8 cellular contexts compared by ENCODE assay signal in the genomic region with DNA sequence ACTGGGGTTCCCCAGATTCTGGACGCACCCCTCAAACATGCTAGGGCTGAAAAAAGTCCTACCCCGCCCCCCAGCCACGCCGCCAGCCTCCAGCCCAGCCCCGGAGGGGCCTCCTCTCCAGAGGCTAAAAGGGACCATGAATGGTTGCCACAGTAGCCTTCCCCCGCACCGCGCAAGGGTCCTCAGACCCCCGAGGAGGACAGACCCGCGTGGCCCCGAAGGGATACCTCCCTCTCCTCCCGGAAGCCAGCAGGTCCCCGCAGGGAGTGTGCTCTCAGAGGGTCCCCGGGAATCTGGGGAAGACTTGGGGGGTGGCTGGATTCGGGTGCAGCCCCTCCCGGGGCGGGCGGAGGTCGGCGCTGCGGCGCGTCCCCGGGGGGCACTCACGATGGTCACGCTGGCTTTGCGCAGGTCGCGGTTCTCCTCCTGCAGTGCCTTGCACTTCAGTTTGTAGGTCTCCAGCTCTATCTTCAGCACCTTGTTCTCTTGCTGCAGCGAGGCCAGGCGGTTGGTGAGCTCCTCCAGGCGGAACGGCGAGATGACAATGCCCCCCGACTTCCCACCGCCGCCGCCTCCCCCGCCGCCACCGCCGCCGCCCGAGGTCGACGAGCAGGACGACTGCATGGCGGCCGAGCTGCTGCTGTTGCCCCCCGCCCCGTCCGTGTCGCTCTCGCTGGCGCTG. TPM values are rescaled to one million over a fixed set of nuclear protein-coding genes. Genes with fewer than 3 reads are reported as not detected.
DNase-seq lines count a peak whose midpoint lies in the region; ATAC-seq and TF ChIP-seq lines count a peak whose summit lies in the region.

No MANE protein-coding gene starts in this region.

- intact Hi-C loops in IMR-90 (cut with micrococcal nuclease), result loop anchor here (1.0 to 5.0 kb wide), 5 partner anchors 29 to 301 kb away; no protein-coding TSS in a partner anchor

- H3K27ac Mint-ChIP-seq in activated naive CD8-positive, alpha-beta T cell treated with anti-CD3 and anti-CD28 coated beads, Interleukin-2, amount 10 ng/mL, durations not matched to agents 7 days and 5 days, result peak overlapping the region; percentile 83

- in situ Hi-C loops in IMR-90 (cut with MboI; ENCODE audit: low sequenced_read_pairs), result no loop called here
- in situ Hi-C loops in ACHN (cut with HindIII; ENCODE audit: low pct_ligation_motif_present, low pct_unique_long_range_greater_than_20kb, low sequenced_read_pairs), result no loop called here

- H3K79me2 ChIP-seq in DND-41 (ENCODE audit: insufficient read depth, low read length), result peaks cover 61% of the 10 kb centered on the region
- peaks cover 50% of the 10 kb centered on the region for H3K79me2 ChIP-seq in smooth muscle cell (ENCODE audit: low read depth)

- H3K36me3 ChIP-seq in DND-41 (ENCODE audit: insufficient read depth, low read length) (peaks cover 4% of the 10 kb centered on the region; the same call in 1 of the 2 replicates), IMR-90 (ENCODE audit: control insufficient read depth, insufficient read depth, low read length) (no peaks in the 10 kb centered on the region), smooth muscle cell (ENCODE audit: low read depth) (no peaks in the 10 kb centered on the region)

- H3K4me1 ChIP-seq in DND-41 (ENCODE audit: insufficient read depth, low read length), result peaks cover 43% of the 10 kb centered on the region
- peaks cover 3% of the 10 kb centered on the region for H3K4me1 ChIP-seq in IMR-90 (ENCODE audit: control insufficient read depth, insufficient read depth, low read length)
- H3K4me1 ChIP-seq in smooth muscle cell (ENCODE audit: low read depth), result peaks cover 35% of the 10 kb centered on the region

- H3K4me3 ChIP-seq in DND-41 (ENCODE audit: low read depth in 1 of 2, low read length in 2 of 2) (peak overlapping the region; percentile 95), IMR-90 (ENCODE audit: insufficient read depth, low read depth, low read length) (peak overlapping the region; percentile 84), iPS-11a (ENCODE audit: low read depth, low read length) (peak overlapping the region; percentile 93), smooth muscle cell (peak overlapping the region; percentile 94)

- 0% methylated on average over 27 of the region's 56 CpGs; no CpG with 5 or more reads in 1 of the 2 experiments for WGBS in IMR-90 (ENCODE audit: extremely low coverage in 2 of 2, insufficient read length in 1 of 2), 2 experiments
- WGBS in smooth muscle cell (ENCODE audit: low lambda C conversion rate), result under 1% methylated on average over 50 of the region's 56 CpGs

- 0 out of 2 replicates have a peak overlapping the region, but pooled peaks have one; percentile 45 for H2AK5ac ChIP-seq in IMR-90 (ENCODE audit: low read depth, low read length)

- H3K79me1 ChIP-seq in IMR-90 (ENCODE audit: low read depth in 1 of 2, low read length in 2 of 2), result peaks cover 16 to 43% of the 10 kb centered on the region in 2 experiments

- CTCF ChIA-PET in IMR-90 (lab: Yijun Ruan, JAX), result interaction anchor here (0.6 to 2.0 kb wide), 12 partner anchors 20 to 142 kb away, joined by 3 to 7 read pairs (median 3); no protein-coding TSS in a partner anchor

- peak overlapping the region; percentile 22 to 75; a peak in 2 of 4 replicates for H4K8ac ChIP-seq in IMR-90 (ENCODE audit: low read depth in 2 of 2, low read length in 2 of 2)

- H3K36me3 Mint-ChIP-seq in activated naive CD8-positive, alpha-beta T cell treated with anti-CD3 and anti-CD28 coated beads, Interleukin-2, amount 10 ng/mL, durations not matched to agents 7 days and 5 days, result peaks cover 11% of the 10 kb centered on the region

- no peaks in the 10 kb centered on the region for H3K27me3 ChIP-seq in DND-41 (ENCODE audit: insufficient read depth, low read length, poor library complexity)
- H3K27me3 ChIP-seq in IMR-90 (ENCODE audit: control insufficient read depth, insufficient read depth, low read length), result no peaks in the 10 kb centered on the region
- H3K27me3 ChIP-seq in smooth muscle cell (ENCODE audit: low read depth), result no peaks in the 10 kb centered on the region

- H2AFZ ChIP-seq in DND-41 (ENCODE audit: low read depth, low read length) (peak overlapping the region; percentile 82), IMR-90 (replicated peaks; ENCODE audit: low read length, poor library complexity) (peak overlapping the region; percentile 88), smooth muscle cell (ENCODE audit: low read depth) (peak overlapping the region; percentile 88)

- H3K27me3 Mint-ChIP-seq in activated naive CD8-positive, alpha-beta T cell treated with anti-CD3 and anti-CD28 coated beads, Interleukin-2, amount 10 ng/mL, durations not matched to agents 7 days and 5 days, result no peaks in the 10 kb centered on the region

- POLR2A ChIA-PET in IMR-90 (lab: Charles Lee; ENCODE audit: unreplicated experiment), result interaction anchor here (0.6 kb wide), 1 partner anchor 290 kb away, joined by 7 read pairs; no protein-coding TSS in a partner anchor
- POLR2A ChIA-PET in activated naive CD8-positive, alpha-beta T cell treated with anti-CD3 and anti-CD28 coated beads, Interleukin-2, amount 10 ng/mL, durations not matched to agents 7 days and 5 days (lab: Charles Lee), result interaction anchor here (0.6 to 2.4 kb wide), 12 partner anchors 11 to 1757 kb away, joined by 3 to 18 read pairs (median 4); no protein-coding TSS in a partner anchor

- H4K91ac ChIP-seq in IMR-90 (ENCODE audit: insufficient read depth, low read depth, low read length), result peak overlapping the region; percentile 73

- H3K27ac ChIP-seq in DND-41 (ENCODE audit: low read length), result peak overlapping the region; percentile 96
- peak overlapping the region; percentile 65 for H3K27ac ChIP-seq in IMR-90 (ENCODE audit: insufficient read depth, low read length)
- peak overlapping the region; percentile 98 for H3K27ac ChIP-seq in smooth muscle cell (ENCODE audit: low read depth)

- TF ChIP-seq RAD21 in IMR-90 (IDR thresholded peaks at IDR 0.05; ENCODE audit: low read length), result no peak

- peak overlapping the region; percentile 55; the same call in 1 of the 2 replicates for H3K56ac ChIP-seq in IMR-90 (ENCODE audit: extremely low read depth, insufficient read depth, low read length)

- no peak for TF ChIP-seq POLR2A in IMR-90 (IDR thresholded peaks at IDR 0.05; ENCODE audit: low read depth, low read length)

- ATAC-seq in DND-41 (ENCODE audit: insufficient read depth, low read depth) (peak; percentile 3), IMR-90 (ENCODE audit: low read depth) (peak; percentile 9)
- no peak for ATAC-seq in activated naive CD8-positive, alpha-beta T cell treated with anti-CD3 and anti-CD28 coated beads, Interleukin-2, amount 10 ng/mL, durations not matched to agents 7 days and 5 days (ENCODE audit: low read depth)

- peak overlapping the region; percentile 96 for H2AK9ac ChIP-seq in IMR-90 (replicated peaks; ENCODE audit: low read depth, low read length, poor library complexity)

- H3K4me3 Mint-ChIP-seq in activated naive CD8-positive, alpha-beta T cell treated with anti-CD3 and anti-CD28 coated beads, Interleukin-2, amount 10 ng/mL, durations not matched to agents 7 days and 5 days, result peak overlapping the region; percentile 94

- H3K4ac ChIP-seq in IMR-90 (ENCODE audit: low read depth, low read length), result peak overlapping the region; percentile 61

- peak overlapping the region; percentile 72 for H2BK5ac ChIP-seq in IMR-90 (ENCODE audit: low read depth, low read length, poor library complexity, severe bottlenecking)

- no peak overlapping the region for H2BK15ac ChIP-seq in IMR-90 (ENCODE audit: low read depth, low read length)

- peaks cover 49% of the 10 kb centered on the region for H3K4me1 Mint-ChIP-seq in activated naive CD8-positive, alpha-beta T cell treated with anti-CD3 and anti-CD28 coated beads, Interleukin-2, amount 10 ng/mL, durations not matched to agents 7 days and 5 days

- dilution Hi-C loops in IMR-90 (cut with HindIII; ENCODE audit: low sequenced_read_pairs, unreplicated experiment), result no loop called here

- H3K9me3 ChIP-seq in DND-41 (ENCODE audit: insufficient read depth, low read length, severe bottlenecking), result no peaks in the 10 kb centered on the region
- H3K9me3 ChIP-seq in IMR-90 (ENCODE audit: control insufficient read depth, insufficient read depth, low read length), result no peaks in the 10 kb centered on the region
- H3K9me3 ChIP-seq in smooth muscle cell (replicated peaks; ENCODE audit: low read depth), result no peaks in the 10 kb centered on the region

- H3K4me2 ChIP-seq in DND-41 (ENCODE audit: insufficient read depth, low read length), result peak overlapping the region; percentile 96
- H3K4me2 ChIP-seq in IMR-90 (ENCODE audit: low read depth, low read length), result peak overlapping the region; percentile 84
- peak overlapping the region; percentile 91 for H3K4me2 ChIP-seq in smooth muscle cell

- H3K9ac ChIP-seq in DND-41 (ENCODE audit: low read depth, low read length) (peak overlapping the region; percentile 80), IMR-90 (ENCODE audit: low read depth, low read length) (peak overlapping the region; percentile 79), smooth muscle cell (ENCODE audit: low read depth) (peak overlapping the region; percentile 82)

- H4K5ac ChIP-seq in IMR-90 (ENCODE audit: low read depth, low read length), result no peak overlapping the region

- H3K9me3 Mint-ChIP-seq in activated naive CD8-positive, alpha-beta T cell treated with anti-CD3 and anti-CD28 coated beads, Interleukin-2, amount 10 ng/mL, durations not matched to agents 7 days and 5 days, result no peaks in the 10 kb centered on the region

- H3K18ac ChIP-seq in IMR-90 (ENCODE audit: low read depth, low read length), result no peak overlapping the region; the same call in 1 of the 2 replicates

- H2BK20ac ChIP-seq in IMR-90 (ENCODE audit: low read depth, low read length), result no peak overlapping the region

- DNase-seq in DND-41 (peak; percentile 26), IMR-90 (no peak), smooth muscle cell (lab: John Stamatoyannopoulos, UW; ENCODE audit: unreplicated experiment) (no peak), AML-193 (lab: John Stamatoyannopoulos, UW) (no peak), ACHN (no peak), NCI-H1048 (lab: John Stamatoyannopoulos, UW) (no peak)
- peak; percentile 47 for DNase-seq in activated naive CD8-positive, alpha-beta T cell treated with anti-CD3 and anti-CD28 coated beads, Interleukin-2, amount 10 ng/mL, durations not matched to agents 7 days and 5 days

- H2BK120ac ChIP-seq in IMR-90 (ENCODE audit: low read depth, low read length), result peak overlapping the region; percentile 32; the same call in 1 of the 2 replicates

- no peaks in the 10 kb centered on the region for H3K9me1 ChIP-seq in IMR-90 (ENCODE audit: insufficient read depth, low read length)

- H3K23ac ChIP-seq in IMR-90 (ENCODE audit: low read depth, low read length), result peak overlapping the region; percentile 90; the same call in 1 of the 2 replicates

- H4K20me1 ChIP-seq in DND-41 (ENCODE audit: insufficient read depth, low read length) (peaks cover 38% of the 10 kb centered on the region), IMR-90 (ENCODE audit: insufficient read depth, low read length) (peaks cover 31% of the 10 kb centered on the region; the same call in 1 of the 2 replicates), smooth muscle cell (ENCODE audit: low read depth) (peaks cover 46% of the 10 kb centered on the region)

- H3K14ac ChIP-seq in IMR-90 (replicated peaks; ENCODE audit: low read depth, low read length), result peak overlapping the region; percentile 55; the same call in 1 of the 2 replicates

- TF ChIP-seq CTCF in DND-41 (IDR thresholded peaks at IDR 0.05; ENCODE audit: borderline replicate concordance, extremely low read depth, low read length, poor library complexity, severe bottlenecking), result no peak
- no peak for TF ChIP-seq CTCF in IMR-90 (conservative IDR thresholded peaks at IDR 0.05; ENCODE audit: low read depth, low read length)
- no peak for TF ChIP-seq CTCF in smooth muscle cell (IDR thresholded peaks at IDR 0.05; ENCODE audit: borderline replicate concordance, insufficient read depth, poor library complexity, severe bottlenecking)

- peaks cover 14% of the 10 kb centered on the region for H3F3A ChIP-seq in smooth muscle cell (ENCODE audit: low read depth)

- BruUV-seq in IMR-90 (replicated peaks; lab: Mats Ljungman, UMichigan), result no TSS peak

RNA-seq across cellular contexts. Expression of a gene that starts 0.5 kb away (rescaled TPM):
- 30.8 and 44.2 TPM in 2 replicates for total RNA-seq in IMR-90 (2012; rRNA removed)
- polyA plus RNA-seq in IMR-90 (2012; rRNA removed), result 18.1 and 21.8 TPM in 2 replicates
- 6.1 and 9.9 TPM in 2 replicates for polyA plus RNA-seq in IMR-90 (2012; cell fraction: cytosol; rRNA removed)
- 6.3 and 15.2 TPM in 2 replicates for polyA plus RNA-seq in IMR-90 (2012; cell fraction: nucleus; rRNA removed; ENCODE audit: low replicate concordance)
- total RNA-seq in activated naive CD8-positive, alpha-beta T cell treated with anti-CD3 and anti-CD28 coated beads, Interleukin-2, amount 10 ng/mL, durations not matched to agents 7 days and 5 days, result 10 to 100 TPM; 20.4 to 21.4 TPM
- 35.1 and 36.8 TPM in 2 replicates for total RNA-seq in smooth muscle cell
- 13.7 and 15.3 TPM in 2 replicates for polyA plus RNA-seq in smooth muscle cell

Comparison
In these comparisons a context has a peak if more than half of its experiments do, and no peak if none do; other contexts are left out.
1. DNase-seq: peak in DND-41 (single experiment) and activated naive CD8-positive, alpha-beta T cell treated with anti-CD3 and anti-CD28 coated beads, Interleukin-2, amount 10 ng/mL, durations not matched to agents 7 days and 5 days (single experiment); none in IMR-90 (single experiment), smooth muscle cell (single experiment), AML-193 (0 of 2), ACHN (single experiment) and NCI-H1048 (single experiment).
2. Peak in every context shown above with its lines, with median percentiles within 50 percentile points of each other: H2AFZ ChIP-seq, H3K27ac ChIP-seq, H3K4me2 ChIP-seq, H3K4me3 ChIP-seq and H3K9ac ChIP-seq.